1 cellular context compared by ENCODE assay signal in the genomic region with DNA sequence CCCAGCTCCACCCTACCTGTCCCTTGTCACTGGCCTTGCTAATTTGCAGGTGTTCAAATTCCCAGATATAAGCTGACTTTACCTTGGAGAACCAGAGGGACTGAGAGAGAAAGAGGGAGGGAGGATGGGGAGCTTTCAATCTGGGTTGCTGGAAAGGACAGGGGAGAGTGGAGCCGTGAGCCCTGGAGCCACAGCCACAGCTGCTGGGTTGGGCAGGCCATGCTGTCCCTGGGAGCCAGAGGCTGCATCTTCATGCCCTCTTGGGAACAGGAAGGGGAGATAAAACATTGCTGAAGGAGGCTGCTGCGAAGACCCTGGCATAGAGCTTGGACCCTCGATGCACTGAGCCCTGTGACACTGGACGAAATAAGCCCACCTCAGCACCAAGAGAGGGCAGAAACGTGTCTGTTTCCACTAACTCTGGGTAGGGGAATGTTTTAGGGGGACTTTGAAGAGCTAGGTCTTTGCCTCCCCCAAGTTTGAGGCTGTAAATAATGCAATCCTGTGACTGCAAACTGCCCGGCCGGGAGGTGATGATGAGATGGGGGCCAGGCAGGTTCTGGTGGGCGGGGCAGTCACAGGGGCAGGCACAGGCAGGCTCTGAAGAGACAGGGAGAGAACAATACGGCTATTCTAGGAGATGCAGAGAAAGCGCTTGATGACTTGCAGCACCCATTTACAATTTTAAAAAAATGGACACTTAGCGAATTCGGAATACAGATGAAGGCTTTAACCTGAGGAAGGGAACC.
TF ChIP-seq lines count a peak whose summit lies in the region.

No MANE protein-coding gene starts in this region.

TF ChIP-seq in H1, 55 proteins besides CTCF, POLR2A, EP300 and RAD21:
- TF ChIP-seq SP4 (IDR thresholded peaks at IDR 0.05; ENCODE audit: low read length) = no peak
- TF ChIP-seq POLR2AphosphoS5 (IDR thresholded peaks at IDR 0.05; ENCODE audit: low read depth, low read length) = no peak
- no peak for TF ChIP-seq TAF7 (optimal IDR thresholded peaks at IDR 0.05; ENCODE audit: borderline replicate concordance, low read depth, low read length)
- no peak for TF ChIP-seq YY1 (IDR thresholded peaks at IDR 0.05; ENCODE audit: low read depth, low read length)
- TF ChIP-seq, protein P1, sequence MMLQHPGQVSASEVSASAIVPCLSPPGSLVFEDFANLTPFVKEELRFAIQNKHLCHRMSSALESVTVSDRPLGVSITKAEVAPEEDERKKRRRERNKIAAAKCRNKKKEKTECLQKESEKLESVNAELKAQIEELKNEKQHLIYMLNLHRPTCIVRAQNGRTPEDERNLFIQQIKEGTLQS (IDR thresholded peaks at IDR 0.05; ENCODE audit: insufficient read depth, low read depth, low read length) = no peak
- TF ChIP-seq RNF2 (IDR thresholded peaks at IDR 0.05; ENCODE audit: borderline replicate concordance, low read depth, low read length, missing control alignments, poor library complexity, severe bottlenecking) = no peak
- no peak for TF ChIP-seq SP2 (IDR thresholded peaks at IDR 0.05; ENCODE audit: low read length)
- TF ChIP-seq RFX5 (IDR thresholded peaks at IDR 0.05; ENCODE audit: borderline replicate concordance, low read depth, low read length) = no peak
- no peak for TF ChIP-seq CBX5 (IDR thresholded peaks at IDR 0.05; ENCODE audit: low read depth, low read length)
- TF ChIP-seq JUND (IDR thresholded peaks at IDR 0.05; ENCODE audit: low read length) = no peak
- TF ChIP-seq SAP30 (IDR thresholded peaks at IDR 0.05; ENCODE audit: insufficient read depth, insufficient replicate concordance, low read length) = no peak
